ENCODE assay signal across 1 cellular context in genomic region chr9:34492051-34492450, GRCh38.
TF ChIP-seq lines count a peak whose summit lies in the region.

No MANE protein-coding gene starts in this region.

TF ChIP-seq in GM23338, 12 proteins besides CTCF, POLR2A, EP300 and RAD21 (continued from another document):
- no peak for TF ChIP-seq ETS1 (IDR thresholded peaks at IDR 0.05)
- no peak for TF ChIP-seq ZNF462 (CRISPR knock-in tag; IDR thresholded peaks at IDR 0.05)
- TF ChIP-seq POLR2AphosphoS5 (IDR thresholded peaks at IDR 0.05; ENCODE audit: low read depth) = no peak
- TF ChIP-seq ZNF331 (CRISPR knock-in tag; IDR thresholded peaks at IDR 0.05; ENCODE audit: low read depth) = no peak
- no peak for TF ChIP-seq ZNF114 (CRISPR knock-in tag; IDR thresholded peaks at IDR 0.05)
- no peak for TF ChIP-seq NANOG (IDR thresholded peaks at IDR 0.05; ENCODE audit: borderline replicate concordance)
TF ChIP-seq in GM23338: peak in this region for 0.
